ENCODE assay signal across 6 cellular contexts in the genomic region with DNA sequence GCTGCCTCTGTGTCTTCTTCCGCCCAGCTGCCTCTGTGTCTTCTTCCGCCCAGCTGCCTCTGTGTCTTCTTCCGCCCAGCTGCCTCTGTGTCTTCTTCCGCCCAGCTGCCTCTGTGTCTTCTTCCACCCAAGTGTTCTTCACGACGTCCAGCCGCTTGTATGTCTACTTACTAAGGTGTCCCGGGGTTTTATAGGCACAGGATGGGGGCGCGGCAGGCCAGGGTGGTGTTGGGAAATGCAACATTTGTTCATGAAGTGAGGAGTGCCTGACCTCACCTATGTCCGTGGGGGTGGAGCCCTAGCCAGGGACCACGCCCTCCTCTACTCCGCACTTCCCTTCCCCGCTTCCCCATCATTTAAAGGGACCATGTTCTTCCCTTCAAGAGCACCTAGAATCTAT.
DNase-seq lines count a peak whose midpoint lies in the region; ATAC-seq, FAIRE-seq and TF ChIP-seq lines count a peak whose summit lies in the region.
"Not testable (repeated sequence)": the region's sequence is repeated elsewhere in the genome, so short reads cannot be mapped to it uniquely, and the experiment has no call there.

No MANE protein-coding gene starts in this region.

- H3K9me2 ChIP-seq in HCT116 (ENCODE audit: insufficient read depth), result not testable (repeated sequence)

- H3K4ac ChIP-seq in H1 (replicated peaks; ENCODE audit: insufficient read length, low read depth, low read length), result not testable (repeated sequence)

- H2BK20ac ChIP-seq in H1 (ENCODE audit: low read length), result not testable (repeated sequence)

- H3K36me3 Mint-ChIP-seq in activated B cell treated with CpG ODN at 0.5 μM for 24 hours (ENCODE audit: low read depth); memory B cell; neural progenitor cell: not testable (repeated sequence)

- H3K27ac Mint-ChIP-seq in activated B cell treated with CpG ODN at 0.5 μM for 24 hours, result peak overlapping the region; percentile 71
- H3K27ac Mint-ChIP-seq in memory B cell, result peak overlapping the region; percentile 69
- not testable (repeated sequence) for H3K27ac Mint-ChIP-seq in neural progenitor cell

- intact Hi-C loops in HCT116 (cut with micrococcal nuclease); activated B cell treated with CpG ODN at 0.5 μM for 24 hours (cut with micrococcal nuclease): not testable (repeated sequence)

- not testable (repeated sequence) for H3K14ac ChIP-seq in H1 (ENCODE audit: insufficient read length)

- not testable (repeated sequence) for H2AFZ ChIP-seq in HCT116 (ENCODE audit: low read depth, low read length, poor library complexity, severe bottlenecking); H1 (ENCODE audit: low read length); neural progenitor cell (replicated peaks)

- H4K20me1 ChIP-seq in BLaER1 treated with 17β-estradiol and CSF1 and Interleukin-3, amounts not matched to agents 10 nM and 100 nM; HCT116 (ENCODE audit: insufficient read depth); H1 (replicated peaks in 1 of 2; ENCODE audit: control insufficient read depth in 1 of 2, insufficient read depth in 2 of 2, low read length in 2 of 2); neural progenitor cell (ENCODE audit: low read depth): not testable (repeated sequence)

- H3K9me3 Mint-ChIP-seq in activated B cell treated with CpG ODN at 0.5 μM for 24 hours, memory B cell, neural progenitor cell: not testable (repeated sequence)

- CTCF ChIA-PET in HCT116 (lab: Charles Lee); activated B cell treated with CpG ODN at 0.5 μM for 24 hours (lab: Charles Lee): not testable (repeated sequence)
- CTCF ChIA-PET in H1 (lab: Charles Lee; ENCODE audit: partially characterized antibody), result interaction anchor here (0.7 to 1.3 kb wide), 2 partner anchors 507 to 910 kb away, joined by 3 to 4 read pairs; no protein-coding TSS in a partner anchor

- peak overlapping the region in 6 of 11 experiments; percentile 34 to 63 (median 56); a peak in 8 of 22 replicates for H3K9ac ChIP-seq in BLaER1 treated with 17β-estradiol and CSF1 and Interleukin-3, amounts not matched to agents 10 nM and 100 nM
- H3K9ac ChIP-seq in HCT116 (ENCODE audit: low read length); H1 (replicated peaks in 1 of 4; ENCODE audit: extremely low read depth in 1 of 4, low read depth in 3 of 4, low read length in 3 of 4); neural progenitor cell: not testable (repeated sequence)

- RAD21 ChIA-PET in HCT116 (lab: Charles Lee; ENCODE audit: low non-redundant PET in 1 of 2, low total read pairs in 2 of 2, uncharacterized antibody in 2 of 2, unreplicated experiment in 2 of 2), result not testable (repeated sequence)

- 0 out of 2 replicates have a peak overlapping the region, but pooled peaks have one; percentile 29 for H2BK15ac ChIP-seq in H1 (ENCODE audit: low read length)

- peak overlapping the region in 5 of 10 experiments; percentile 7 to 22 (median 18); a peak in 5 of 20 replicates for H3K4me3 ChIP-seq in BLaER1 treated with 17β-estradiol and CSF1 and Interleukin-3, amounts not matched to agents 10 nM and 100 nM
- not testable (repeated sequence) for H3K4me3 ChIP-seq in HCT116 (replicated peaks in 1 of 2; ENCODE audit: low read depth in 1 of 2, low read length in 2 of 2); H1 (ENCODE audit: extremely low read depth in 1 of 4, insufficient read depth in 2 of 4, low read depth in 3 of 4, low read length in 4 of 4); neural progenitor cell

- WGBS in H1 (ENCODE audit: extremely low coverage in 1 of 2, insufficient coverage in 1 of 2, insufficient read length in 1 of 2, insufficient replicate concordance in 2 of 2, low coverage in 1 of 2, low lambda C conversion rate in 2 of 2, missing lambda C conversion rate in 1 of 2), 2 experiments, result 97% methylated on average over 14 of the region's 14 CpGs; no CpG with 5 or more reads in 1 of the 2 experiments

- BruUV-seq in HCT116 (replicated peaks; lab: Mats Ljungman, UMichigan), result not testable (repeated sequence)

- not testable (repeated sequence) for H3K79me2 ChIP-seq in HCT116 (ENCODE audit: insufficient read depth, low read length); H1 (ENCODE audit: control insufficient read depth in 1 of 2, insufficient read depth in 2 of 2, low read length in 2 of 2); neural progenitor cell (ENCODE audit: low read depth)

- FAIRE-seq in H1 (lab: Jason Lieb, UNC), result not testable (repeated sequence)

- not testable (repeated sequence) for DNase-seq in HCT116 (ENCODE audit: low read depth, low spot score); activated B cell treated with CpG ODN at 0.5 μM for 24 hours; H1 (ENCODE audit: low read depth in 1 of 2, low spot score in 2 of 2); memory B cell (ENCODE audit: low spot score in 2 of 2); neural progenitor cell (ENCODE audit: low spot score)

- H3K9me3 ChIP-seq in BLaER1 treated with 17β-estradiol and CSF1 and Interleukin-3, amounts not matched to agents 10 nM and 100 nM (replicated peaks in 1 of 11), result peaks cover 37 to 52% (median 43%) of the 10 kb centered on the region in 11 experiments
- H3K9me3 ChIP-seq in HCT116 (ENCODE audit: control insufficient read depth in 1 of 2, insufficient read depth in 1 of 2, low read depth in 1 of 2, low read length in 2 of 2); H1 (ENCODE audit: insufficient read depth in 2 of 2, low read depth in 1 of 2, low read length in 1 of 2); neural progenitor cell (ENCODE audit: low read depth): not testable (repeated sequence)

- POLR2A ChIA-PET in HCT116 (lab: Charles Lee); activated B cell treated with CpG ODN at 0.5 μM for 24 hours (lab: Charles Lee); H1 (lab: Charles Lee; ENCODE audit: partially characterized antibody): not testable (repeated sequence)

- H3K27me3 ChIP-seq in BLaER1 treated with 17β-estradiol and CSF1 and Interleukin-3, amounts not matched to agents 10 nM and 100 nM; HCT116 (ENCODE audit: insufficient read depth, low read length); H1 (replicated peaks in 1 of 4; ENCODE audit: control insufficient read depth in 3 of 4, extremely low read depth in 1 of 4, insufficient read depth in 3 of 4, low read length in 3 of 4); neural progenitor cell: not testable (repeated sequence)

- H2AK5ac ChIP-seq in H1 (ENCODE audit: low read depth, low read length), result not testable (repeated sequence)

- H3K27ac ChIP-seq in BLaER1 treated with 17β-estradiol and CSF1 and Interleukin-3, amounts not matched to agents 10 nM and 100 nM, result peak overlapping the region; percentile 47 to 90 (median 73); a peak in 21 of 22 replicates
- H3K27ac ChIP-seq in HCT116 (ENCODE audit: low read depth, low read length); H1 (ENCODE audit: low read depth, low read length): not testable (repeated sequence)
- peak overlapping the region; percentile 29 for H3K27ac ChIP-seq in neural progenitor cell

- not testable (repeated sequence) for H3K36me3 ChIP-seq in BLaER1 treated with 17β-estradiol and CSF1 and Interleukin-3, amounts not matched to agents 10 nM and 100 nM; HCT116 (ENCODE audit: control insufficient read depth in 1 of 2, insufficient read depth in 2 of 2, low read length in 2 of 2); H1 (ENCODE audit: control insufficient read depth in 2 of 4, insufficient read depth in 4 of 4, low read length in 3 of 4); neural progenitor cell

- not testable (repeated sequence) for H3K4me1 Mint-ChIP-seq in activated B cell treated with CpG ODN at 0.5 μM for 24 hours, memory B cell, neural progenitor cell

- not testable (repeated sequence) for H3K23ac ChIP-seq in H1 (ENCODE audit: insufficient read length)

- not testable (repeated sequence) for TF ChIP-seq POLR2A in HCT116 (IDR thresholded peaks at IDR 0.05; ENCODE audit: borderline replicate concordance, extremely low read depth, insufficient read depth, insufficient read length); H1 (IDR thresholded peaks at IDR 0.05; ENCODE audit: control extremely low read depth in 1 of 2, low read depth in 2 of 2, low read length in 2 of 2)

- not testable (repeated sequence) for H2BK5ac ChIP-seq in H1 (ENCODE audit: low read depth, low read length)

- H3K4me2 ChIP-seq in BLaER1 treated with 17β-estradiol and CSF1 and Interleukin-3, amounts not matched to agents 10 nM and 100 nM, result peak overlapping the region in 1 of 11 experiments; percentile 28; a peak in 1 of 22 replicates
- H3K4me2 ChIP-seq in HCT116 (ENCODE audit: low read length); H1 (ENCODE audit: insufficient read depth in 1 of 2, low read depth in 2 of 2, low read length in 2 of 2); neural progenitor cell: not testable (repeated sequence)

- not testable (repeated sequence) for H3K23me2 ChIP-seq in H1 (ENCODE audit: low read depth, low read length)

- not testable (repeated sequence) for H4K5ac ChIP-seq in H1 (ENCODE audit: insufficient read length, low read depth, low read length)

- not testable (repeated sequence) for H3K4me3 Mint-ChIP-seq in activated B cell treated with CpG ODN at 0.5 μM for 24 hours, memory B cell, neural progenitor cell

- TF ChIP-seq RAD21 in HCT116 (IDR thresholded peaks at IDR 0.05; ENCODE audit: low read depth); H1 (IDR thresholded peaks at IDR 0.05 in 1 of 2, conservative IDR thresholded peaks at IDR 0.05 in 1 of 2; ENCODE audit: low read depth in 2 of 2, low read length in 2 of 2): not testable (repeated sequence)

- not testable (repeated sequence) for H3K79me1 ChIP-seq in H1 (ENCODE audit: low read depth, low read length)

- not testable (repeated sequence) for TF ChIP-seq CTCF in HCT116 (IDR thresholded peaks at IDR 0.05 in 2 of 3, conservative IDR thresholded peaks at IDR 0.05 in 1 of 3; ENCODE audit: borderline replicate concordance in 1 of 3, insufficient read depth in 1 of 3, low read depth in 2 of 3, low read length in 2 of 3); activated B cell treated with CpG ODN at 0.5 μM for 24 hours (IDR thresholded peaks at IDR 0.05); H1 (IDR thresholded peaks at IDR 0.05; ENCODE audit: control extremely low read depth in 1 of 3, insufficient read depth in 1 of 3, low read depth in 1 of 3, low read length in 3 of 3); neural progenitor cell (IDR thresholded peaks at IDR 0.05)

- not testable (repeated sequence) for H3K18ac ChIP-seq in H1 (ENCODE audit: extremely low read depth, low read length)

- not testable (repeated sequence) for H4K91ac ChIP-seq in H1 (replicated peaks; ENCODE audit: insufficient read length, low read length)

- H3K56ac ChIP-seq in H1 (replicated peaks; ENCODE audit: insufficient read length, low read depth, low read length), result not testable (repeated sequence)

- not testable (repeated sequence) for H4K8ac ChIP-seq in H1 (ENCODE audit: extremely low read depth, insufficient read depth, low read length)

- peaks cover 0 to 14% (median 5%) of the 10 kb centered on the region in 10 experiments; a peak in 5 of 20 replicates for H3K4me1 ChIP-seq in BLaER1 treated with 17β-estradiol and CSF1 and Interleukin-3, amounts not matched to agents 10 nM and 100 nM
- peaks cover 0 to 11% of the 10 kb centered on the region in 2 experiments; a peak in 3 of 4 replicates for H3K4me1 ChIP-seq in HCT116 (ENCODE audit: control insufficient read depth in 1 of 2, insufficient read depth in 2 of 2, low read length in 2 of 2)
- H3K4me1 ChIP-seq in H1 (replicated peaks in 1 of 4; ENCODE audit: control insufficient read depth in 3 of 4, insufficient read depth in 4 of 4, low read length in 3 of 4); neural progenitor cell: not testable (repeated sequence)

- ATAC-seq in HCT116 (peak; percentile 32; the same call in 1 of the 2 replicates), memory B cell (ENCODE audit: low read depth) (peak; percentile 34)
- ATAC-seq in activated B cell treated with CpG ODN at 0.5 μM for 24 hours (ENCODE audit: low read depth), result not testable (repeated sequence)

- H2BK12ac ChIP-seq in H1 (ENCODE audit: low read depth, low read length), result not testable (repeated sequence)

- H2BK120ac ChIP-seq in H1 (replicated peaks; ENCODE audit: low read depth, low read length), result not testable (repeated sequence)

- H3K27me3 Mint-ChIP-seq in activated B cell treated with CpG ODN at 0.5 μM for 24 hours; memory B cell; neural progenitor cell (ENCODE audit: insufficient read depth, low read depth): not testable (repeated sequence)

- H3F3A ChIP-seq in neural progenitor cell (ENCODE audit: low read depth), result not testable (repeated sequence)

- not testable (repeated sequence) for TF ChIP-seq EP300 in H1 (IDR thresholded peaks at IDR 0.05; ENCODE audit: borderline replicate concordance in 1 of 2, low read depth in 2 of 2, low read length in 2 of 2)
